ENCODE assay signal across 10 cellular contexts in the genomic region with DNA sequence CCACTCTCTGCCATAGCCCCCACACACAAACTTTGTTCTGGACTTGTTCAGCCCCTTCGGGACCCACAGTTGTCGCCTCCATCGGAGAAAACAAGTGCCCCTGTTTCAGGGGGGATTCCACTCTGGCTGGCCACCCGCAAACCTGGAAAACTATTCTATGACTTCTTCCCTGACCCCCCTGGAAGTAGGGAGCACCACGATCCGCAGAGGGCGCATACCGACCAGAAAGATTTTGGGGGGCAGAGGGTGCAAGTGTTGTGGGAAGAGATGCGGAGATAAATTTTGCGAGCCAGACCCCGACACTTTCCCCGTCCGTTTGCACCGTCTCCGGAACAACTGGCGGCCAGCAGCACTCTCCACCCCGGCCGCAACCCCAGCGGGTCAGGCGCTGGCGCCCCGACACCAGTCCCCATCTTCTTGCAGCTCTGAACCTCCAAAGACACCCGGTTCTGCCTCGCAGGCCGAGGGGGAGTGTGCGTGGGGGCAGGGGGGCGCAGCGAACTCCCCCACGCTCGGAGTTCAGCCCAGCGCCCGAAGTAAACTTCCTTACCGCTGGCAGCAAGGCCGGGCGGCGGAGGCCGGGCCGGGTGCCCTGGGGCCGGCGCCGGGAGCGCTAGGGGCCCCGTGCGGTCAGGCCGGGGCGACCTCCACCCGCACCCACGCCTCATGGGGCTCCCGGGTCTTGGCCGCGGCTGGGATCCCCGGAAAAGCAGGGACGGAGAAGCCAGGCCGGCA. TPM values are rescaled to one million over a fixed set of nuclear protein-coding genes. Genes with fewer than 3 reads are reported as not detected.
DNase-seq lines count a peak whose midpoint lies in the region; ATAC-seq and TF ChIP-seq lines count a peak whose summit lies in the region.
"Had no signal": no experiment of that assay in that cellular context is flagged by ENCODE, and none has a peak within 500 bp of the region (broad histone marks: within the 10 kb centered on the region; RNA-seq: fewer than 3 reads in every experiment).

No MANE protein-coding gene starts in this region.

- DNase-seq in Caki2 (ENCODE audit: low read depth) (peak; percentile 41), T-helper 17 cell (no peak), glutamatergic neuron (no peak), progenitor cell of endocrine pancreas (ENCODE audit: low spot score, unreplicated experiment) (peak; percentile 23), OCI-M2 (lab: John Stamatoyannopoulos, UW; ENCODE audit: unreplicated experiment) (no peak), SKM-1 (lab: John Stamatoyannopoulos, UW; ENCODE audit: unreplicated experiment) (no peak)
- DNase-seq: activated effector memory CD4-positive, alpha-beta T cell treated with anti-CD3 and anti-CD28 coated beads, Interleukin-2, amount 50 U/mL, for 16 hours had no signal

- in situ Hi-C loops in Caki2 (cut with HindIII; ENCODE audit: low pct_unique_long_range_greater_than_20kb, low sequenced_read_pairs) = no loop called here

- H3K27me3 Mint-ChIP-seq in T-helper 17 cell = peaks cover 63% of the 10 kb centered on the region
- peaks cover 22% of the 10 kb centered on the region for H3K27me3 Mint-ChIP-seq in glutamatergic neuron (ENCODE audit: unreplicated experiment)
- peaks cover 33% of the 10 kb centered on the region for H3K27me3 Mint-ChIP-seq in progenitor cell of endocrine pancreas

- no peaks in the 10 kb centered on the region for H3K9me3 ChIP-seq in T-helper 17 cell (ENCODE audit: control insufficient read depth, low read length, poor library complexity, severe bottlenecking)

- peak overlapping the region; percentile 25 for H3K4me3 Mint-ChIP-seq in T-helper 17 cell
- H3K4me3 Mint-ChIP-seq in glutamatergic neuron (ENCODE audit: unreplicated experiment) = peak overlapping the region; percentile 91
- H3K4me3 Mint-ChIP-seq in progenitor cell of endocrine pancreas (ENCODE audit: low read depth) = peak overlapping the region; percentile 88
- H3K4me3 Mint-ChIP-seq: T-helper 1 cell treated with Interleukin-12 subunit alpha and Interleukin-12 subunit beta and Interleukin-4 antibody, amounts not matched to agents 30 μg/mL and 1 μg/mL, for 36 hours had no signal

- TF ChIP-seq CTCF in glutamatergic neuron (IDR thresholded peaks at IDR 0.05; ENCODE audit: partially characterized antibody, unreplicated experiment) (no peak), progenitor cell of endocrine pancreas (IDR thresholded peaks at IDR 0.05; ENCODE audit: unreplicated experiment) (no peak)

- peaks cover 6% of the 10 kb centered on the region for H3K36me3 Mint-ChIP-seq in T-helper 17 cell (ENCODE audit: low read depth)
- H3K36me3 Mint-ChIP-seq in glutamatergic neuron (ENCODE audit: unreplicated experiment) = no peaks in the 10 kb centered on the region
- no peaks in the 10 kb centered on the region for H3K36me3 Mint-ChIP-seq in progenitor cell of endocrine pancreas (ENCODE audit: insufficient read depth)

- H3K27ac Mint-ChIP-seq in T-helper 17 cell (no peak overlapping the region), glutamatergic neuron (ENCODE audit: unreplicated experiment) (peak overlapping the region; percentile 94), progenitor cell of endocrine pancreas (peak overlapping the region; percentile 93)
- H3K27ac Mint-ChIP-seq: T-helper 1 cell treated with Interleukin-12 subunit alpha and Interleukin-12 subunit beta and Interleukin-4 antibody, amounts not matched to agents 30 μg/mL and 1 μg/mL, for 36 hours had no signal

- H3K9me3 Mint-ChIP-seq in glutamatergic neuron (ENCODE audit: unreplicated experiment) (peaks cover 7% of the 10 kb centered on the region), progenitor cell of endocrine pancreas (ENCODE audit: low read depth) (no peaks in the 10 kb centered on the region)

- ATAC-seq in T-helper 17 cell (no peak), HG03175 (IDR thresholded peaks at IDR 0.05; ENCODE audit: unreplicated experiment) (no peak), HG03354 (IDR thresholded peaks at IDR 0.05; ENCODE audit: poor library complexity, severe bottlenecking, unreplicated experiment) (no peak)

- H3K4me1 Mint-ChIP-seq in T-helper 17 cell (peaks cover 4% of the 10 kb centered on the region), glutamatergic neuron (ENCODE audit: low read depth, unreplicated experiment) (peaks cover 41% of the 10 kb centered on the region), progenitor cell of endocrine pancreas (ENCODE audit: low read depth) (peaks cover 53% of the 10 kb centered on the region)

RNA-seq across cellular contexts. Expression of a gene that starts 0.7 kb away (rescaled TPM):
- 3.0 and 5.6 TPM in 2 replicates for total RNA-seq in Caki2 (2014; rRNA removed; shearing (Covaris generic); ENCODE audit: low replicate concordance)
- total RNA-seq in T-helper 17 cell (not detected), glutamatergic neuron (ENCODE audit: unreplicated experiment) (35.7 TPM), progenitor cell of endocrine pancreas (11.0 and 12.8 TPM in 2 replicates)

Comparison
In these comparisons a context has a peak if more than half of its experiments do, and no peak if none do; other contexts are left out.
1. DNase-seq: peak in Caki2 (single experiment) and progenitor cell of endocrine pancreas (single experiment); none in T-helper 17 cell (0 of 3), glutamatergic neuron (single experiment), OCI-M2 (single experiment) and SKM-1 (single experiment).
2. H3K4me3 Mint-ChIP-seq: peak in every context shown above with its lines; median percentile 91 in glutamatergic neuron; 88 in progenitor cell of endocrine pancreas; 25 in T-helper 17 cell.